8 cellular contexts compared by ENCODE assay signal in genomic region chr9:3478549-3478953, GRCh38. TPM values are rescaled to one million over a fixed set of nuclear protein-coding genes. Genes with fewer than 3 reads are reported as not detected.
DNase-seq lines count a peak whose midpoint lies in the region; ATAC-seq and TF ChIP-seq lines count a peak whose summit lies in the region.

No MANE protein-coding gene starts in this region.

- CTCF ChIA-PET in activated B cell treated with CpG ODN at 0.5 μM for 24 hours (lab: Charles Lee) (interaction anchor here (0.6 kb wide), 1 partner anchor 37 kb away, joined by 3 read pairs; no protein-coding TSS in a partner anchor), HEK293T (lab: Yijun Ruan, JAX) (no interaction called here)

- ATAC-seq in GM18909 (IDR thresholded peaks at IDR 0.05; ENCODE audit: poor library complexity, unreplicated experiment) (peak; percentile 49), HG02885 (IDR thresholded peaks at IDR 0.05; ENCODE audit: poor library complexity, unreplicated experiment) (peak; percentile 52), activated B cell treated with CpG ODN at 0.5 μM for 24 hours (ENCODE audit: low read depth) (peak; percentile 65), naive B cell (ENCODE audit: low read depth in 2 of 2) (peak; percentile 71 to 73), GM19455 (IDR thresholded peaks at IDR 0.05; ENCODE audit: unreplicated experiment) (no peak)

- intact Hi-C loops in activated B cell treated with CpG ODN at 0.5 μM for 24 hours (cut with micrococcal nuclease): loop anchor here (5.0 kb wide), 1 partner anchor 81 kb away; no protein-coding TSS in a partner anchor

- peaks cover 11% of the 10 kb centered on the region for H3K9me3 Mint-ChIP-seq in activated B cell treated with CpG ODN at 0.5 μM for 24 hours
- peaks cover 0 to 25% (median 16%) of the 10 kb centered on the region in 7 donors for H3K9me3 Mint-ChIP-seq in naive B cell

- peaks cover 22% of the 10 kb centered on the region for H3K36me3 Mint-ChIP-seq in activated B cell treated with CpG ODN at 0.5 μM for 24 hours (ENCODE audit: low read depth)
- H3K36me3 Mint-ChIP-seq in naive B cell: peaks cover 11 to 14% of the 10 kb centered on the region in 2 donors

- H3K4me1 Mint-ChIP-seq in activated B cell treated with CpG ODN at 0.5 μM for 24 hours (peaks cover 68% of the 10 kb centered on the region), naive B cell (peaks cover 54 to 66% (median 61%) of the 10 kb centered on the region in 3 donors)

- DNase-seq in activated B cell treated with CpG ODN at 0.5 μM for 24 hours (no peak), naive B cell (peak; percentile 31), NCI-H2107 (lab: John Stamatoyannopoulos, UW) (no peak), DMS79 treated with DMSO at 0.1 percent for 48 hours (lab: John Stamatoyannopoulos, UW) (no peak), HEK293T (ENCODE audit: extremely low spot score) (no peak)

- no peak for TF ChIP-seq CTCF in activated B cell treated with CpG ODN at 0.5 μM for 24 hours (IDR thresholded peaks at IDR 0.05)

- H3K4me3 Mint-ChIP-seq in activated B cell treated with CpG ODN at 0.5 μM for 24 hours: peak overlapping the region; percentile 55
- H3K4me3 Mint-ChIP-seq in naive B cell: peak overlapping the region; percentile 29 to 87 (median 70)

- POLR2A ChIA-PET in activated B cell treated with CpG ODN at 0.5 μM for 24 hours (lab: Charles Lee) (interaction anchor here (0.6 to 12.9 kb wide), 6 partner anchors 10 to 996 kb away, joined by 3 to 309 read pairs (median 6); partner anchors contain the start of gene RFX3), HEK293T (lab: Yijun Ruan, JAX) (interaction anchor here (2.2 kb wide), 1 partner anchor 48 kb away, joined by 6 read pairs; no protein-coding TSS in a partner anchor)

- H3K27ac Mint-ChIP-seq in activated B cell treated with CpG ODN at 0.5 μM for 24 hours (peak overlapping the region; percentile 94), naive B cell (peak overlapping the region; percentile 50 to 91 (median 80))

- H3K27me3 Mint-ChIP-seq in activated B cell treated with CpG ODN at 0.5 μM for 24 hours (no peaks in the 10 kb centered on the region), naive B cell (no peaks in the 10 kb centered on the region)

TF ChIP-seq in HEK293T, 16 proteins besides CTCF, POLR2A, EP300 and RAD21:
- TF ChIP-seq HDGF (IDR thresholded peaks at IDR 0.05; ENCODE audit: borderline replicate concordance): no peak
- TF ChIP-seq FOXK2 (IDR thresholded peaks at IDR 0.05): no peak
- TF ChIP-seq CTBP1 (IDR thresholded peaks at IDR 0.05; ENCODE audit: borderline replicate concordance): no peak
- TF ChIP-seq L3MBTL2 (conservative IDR thresholded peaks at IDR 0.05): no peak
- no peak for TF ChIP-seq LEF1 (IDR thresholded peaks at IDR 0.05; ENCODE audit: borderline replicate concordance)
- no peak for TF ChIP-seq PKNOX1 (IDR thresholded peaks at IDR 0.05)
- TF ChIP-seq FOXA1 (IDR thresholded peaks at IDR 0.05): no peak
- no peak for TF ChIP-seq SP1 (IDR thresholded peaks at IDR 0.05)
- TF ChIP-seq NFRKB (IDR thresholded peaks at IDR 0.05): no peak
- no peak for TF ChIP-seq BHLHE40 (IDR thresholded peaks at IDR 0.05; ENCODE audit: borderline replicate concordance)
- TF ChIP-seq ELF4 (IDR thresholded peaks at IDR 0.05): no peak
- TF ChIP-seq ZNF384 (IDR thresholded peaks at IDR 0.05): no peak
- no peak for TF ChIP-seq FOXM1 (IDR thresholded peaks at IDR 0.05; ENCODE audit: borderline replicate concordance)
- no peak for TF ChIP-seq SUZ12 (IDR thresholded peaks at IDR 0.05)
- no peak for TF ChIP-seq ARNT (IDR thresholded peaks at IDR 0.05)
- TF ChIP-seq TARDBP (IDR thresholded peaks at IDR 0.05): no peak

RNA-seq across cellular contexts. Expression of gene RFX3, which starts 47.2 kb away (rescaled TPM):
- total RNA-seq in activated B cell treated with CpG ODN at 0.5 μM for 24 hours: 34.6 and 39.1 TPM in 2 replicates
- polyA plus RNA-seq in naive B cell (ENCODE audit: low read depth in 6 of 6): 10 to 100 TPM in 2 of 6 donors, 1 to 10 TPM in 4; 3.7 to 16.7 (median 6.3) TPM
